1 cellular context compared by ENCODE assay signal in the genomic region with DNA sequence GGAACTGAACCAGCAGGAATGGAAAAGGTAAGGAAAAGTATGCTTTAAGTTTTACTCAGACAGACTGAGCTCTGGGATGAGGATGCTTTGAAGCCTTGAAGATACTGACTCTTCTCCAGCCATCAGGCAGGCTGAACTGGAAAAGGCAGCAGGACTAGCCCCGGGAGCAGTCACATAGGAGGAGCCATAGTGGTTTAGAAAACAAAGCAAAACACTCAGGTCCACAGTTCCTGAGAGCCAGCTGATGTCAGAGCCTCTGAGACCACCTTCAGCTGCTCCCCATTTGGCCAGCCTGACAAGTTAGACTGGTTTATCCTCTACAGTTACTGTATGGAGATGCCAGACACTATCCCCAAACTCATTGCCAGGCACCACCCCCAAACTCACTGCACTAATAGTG.
TF ChIP-seq lines count a peak whose summit lies in the region.

No MANE protein-coding gene starts in this region.

TF ChIP-seq in GM23338, 12 proteins besides CTCF, POLR2A, EP300 and RAD21 (continued from another document):
- TF ChIP-seq, protein P1, sequence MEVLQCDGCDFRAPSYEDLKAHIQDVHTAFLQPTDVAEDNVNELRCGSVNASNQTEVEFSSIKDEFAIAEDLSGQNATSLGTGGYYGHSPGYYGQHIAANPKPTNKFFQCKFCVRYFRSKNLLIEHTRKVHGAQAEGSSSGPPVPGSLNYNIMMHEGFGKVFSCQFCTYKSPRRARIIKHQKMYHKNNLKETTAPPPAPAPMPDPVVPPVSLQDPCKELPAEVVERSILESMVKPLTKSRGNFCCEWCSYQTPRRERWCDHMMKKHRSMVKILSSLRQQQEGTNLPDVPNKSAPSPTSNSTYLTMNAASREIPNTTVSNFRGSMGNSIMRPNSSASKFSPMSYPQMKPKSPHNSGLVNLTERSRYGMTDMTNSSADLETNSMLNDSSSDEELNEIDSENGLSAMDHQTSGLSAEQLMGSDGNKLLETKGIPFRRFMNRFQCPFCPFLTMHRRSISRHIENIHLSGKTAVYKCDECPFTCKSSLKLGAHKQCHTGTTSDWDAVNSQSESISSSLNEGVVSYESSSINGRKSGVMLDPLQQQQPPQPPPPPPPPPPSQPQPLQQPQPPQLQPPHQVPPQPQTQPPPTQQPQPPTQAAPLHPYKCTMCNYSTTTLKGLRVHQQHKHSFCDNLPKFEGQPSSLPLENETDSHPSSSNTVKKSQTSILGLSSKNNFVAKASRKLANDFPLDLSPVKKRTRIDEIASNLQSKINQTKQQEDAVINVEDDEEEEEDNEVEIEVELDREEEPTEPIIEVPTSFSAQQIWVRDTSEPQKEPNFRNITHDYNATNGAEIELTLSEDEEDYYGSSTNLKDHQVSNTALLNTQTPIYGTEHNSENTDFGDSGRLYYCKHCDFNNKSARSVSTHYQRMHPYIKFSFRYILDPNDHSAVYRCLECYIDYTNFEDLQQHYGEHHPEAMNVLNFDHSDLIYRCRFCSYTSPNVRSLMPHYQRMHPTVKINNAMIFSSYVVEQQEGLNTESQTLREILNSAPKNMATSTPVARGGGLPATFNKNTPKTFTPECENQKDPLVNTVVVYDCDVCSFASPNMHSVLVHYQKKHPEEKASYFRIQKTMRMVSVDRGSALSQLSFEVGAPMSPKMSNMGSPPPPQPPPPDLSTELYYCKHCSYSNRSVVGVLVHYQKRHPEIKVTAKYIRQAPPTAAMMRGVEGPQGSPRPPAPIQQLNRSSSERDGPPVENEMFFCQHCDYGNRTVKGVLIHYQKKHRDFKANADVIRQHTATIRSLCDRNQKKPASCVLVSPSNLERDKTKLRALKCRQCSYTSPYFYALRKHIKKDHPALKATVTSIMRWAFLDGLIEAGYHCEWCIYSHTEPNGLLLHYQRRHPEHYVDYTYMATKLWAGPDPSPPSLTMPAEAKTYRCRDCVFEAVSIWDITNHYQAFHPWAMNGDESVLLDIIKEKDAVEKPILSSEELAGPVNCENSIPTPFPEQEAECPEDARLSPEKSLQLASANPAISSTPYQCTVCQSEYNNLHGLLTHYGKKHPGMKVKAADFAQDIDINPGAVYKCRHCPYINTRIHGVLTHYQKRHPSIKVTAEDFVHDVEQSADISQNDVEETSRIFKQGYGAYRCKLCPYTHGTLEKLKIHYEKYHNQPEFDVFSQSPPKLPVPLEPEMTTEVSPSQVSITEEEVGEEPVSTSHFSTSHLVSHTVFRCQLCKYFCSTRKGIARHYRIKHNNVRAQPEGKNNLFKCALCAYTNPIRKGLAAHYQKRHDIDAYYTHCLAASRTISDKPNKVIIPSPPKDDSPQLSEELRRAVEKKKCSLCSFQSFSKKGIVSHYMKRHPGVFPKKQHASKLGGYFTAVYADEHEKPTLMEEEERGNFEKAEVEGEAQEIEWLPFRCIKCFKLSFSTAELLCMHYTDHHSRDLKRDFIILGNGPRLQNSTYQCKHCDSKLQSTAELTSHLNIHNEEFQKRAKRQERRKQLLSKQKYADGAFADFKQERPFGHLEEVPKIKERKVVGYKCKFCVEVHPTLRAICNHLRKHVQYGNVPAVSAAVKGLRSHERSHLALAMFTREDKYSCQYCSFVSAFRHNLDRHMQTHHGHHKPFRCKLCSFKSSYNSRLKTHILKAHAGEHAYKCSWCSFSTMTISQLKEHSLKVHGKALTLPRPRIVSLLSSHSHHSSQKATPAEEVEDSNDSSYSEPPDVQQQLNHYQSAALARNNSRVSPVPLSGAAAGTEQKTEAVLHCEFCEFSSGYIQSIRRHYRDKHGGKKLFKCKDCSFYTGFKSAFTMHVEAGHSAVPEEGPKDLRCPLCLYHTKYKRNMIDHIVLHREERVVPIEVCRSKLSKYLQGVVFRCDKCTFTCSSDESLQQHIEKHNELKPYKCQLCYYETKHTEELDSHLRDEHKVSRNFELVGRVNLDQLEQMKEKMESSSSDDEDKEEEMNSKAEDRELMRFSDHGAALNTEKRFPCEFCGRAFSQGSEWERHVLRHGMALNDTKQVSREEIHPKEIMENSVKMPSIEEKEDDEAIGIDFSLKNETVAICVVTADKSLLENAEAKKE (CRISPR knock-in tag; IDR thresholded peaks at IDR 0.05) = no peak
- TF ChIP-seq JUNB (IDR thresholded peaks at IDR 0.05; ENCODE audit: unreplicated experiment) = no peak
- TF ChIP-seq EZH2phosphoT487 (IDR thresholded peaks at IDR 0.05; ENCODE audit: unreplicated experiment) = no peak
- TF ChIP-seq EZH2 (IDR thresholded peaks at IDR 0.05; ENCODE audit: low read depth, unreplicated experiment) = no peak
- TF ChIP-seq, protein P2, sequence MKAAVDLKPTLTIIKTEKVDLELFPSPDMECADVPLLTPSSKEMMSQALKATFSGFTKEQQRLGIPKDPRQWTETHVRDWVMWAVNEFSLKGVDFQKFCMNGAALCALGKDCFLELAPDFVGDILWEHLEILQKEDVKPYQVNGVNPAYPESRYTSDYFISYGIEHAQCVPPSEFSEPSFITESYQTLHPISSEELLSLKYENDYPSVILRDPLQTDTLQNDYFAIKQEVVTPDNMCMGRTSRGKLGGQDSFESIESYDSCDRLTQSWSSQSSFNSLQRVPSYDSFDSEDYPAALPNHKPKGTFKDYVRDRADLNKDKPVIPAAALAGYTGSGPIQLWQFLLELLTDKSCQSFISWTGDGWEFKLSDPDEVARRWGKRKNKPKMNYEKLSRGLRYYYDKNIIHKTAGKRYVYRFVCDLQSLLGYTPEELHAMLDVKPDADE (IDR thresholded peaks at IDR 0.05) = no peak
- no peak for TF ChIP-seq STAT1 (IDR thresholded peaks at IDR 0.05; ENCODE audit: unreplicated experiment)
- no peak for TF ChIP-seq POLR2AphosphoS5 (IDR thresholded peaks at IDR 0.05; ENCODE audit: low read depth)
